23 cellular contexts compared by ENCODE assay signal in the genomic region with DNA sequence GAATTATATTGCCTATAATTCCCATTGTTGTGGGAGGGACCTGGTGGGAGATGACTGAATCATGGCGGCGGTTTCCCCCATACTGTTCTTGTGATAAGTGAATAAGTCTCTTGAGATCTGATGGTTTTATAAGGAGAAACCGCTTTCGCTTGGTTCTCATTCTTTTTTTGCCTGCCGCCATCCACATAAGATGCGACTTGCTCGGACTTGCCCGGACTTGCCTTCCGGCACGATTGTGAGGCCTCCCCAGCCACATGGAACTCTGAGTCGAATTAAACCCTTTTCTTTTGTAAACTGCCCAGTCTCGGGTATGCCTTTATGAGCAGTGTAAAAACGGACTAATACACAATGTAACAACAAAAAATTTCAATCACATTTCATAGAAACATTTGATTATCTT.
A peak's percentile ranks its signal among the peaks of the same experiment; 100 is the strongest.
DNase-seq lines count a peak whose midpoint lies in the region; TF ChIP-seq lines count a peak whose summit lies in the region.
"Had no signal": no experiment of that assay in that cellular context is flagged by ENCODE, and none has a peak within 500 bp of the region (broad histone marks: within the 10 kb centered on the region; RNA-seq: fewer than 3 reads in every experiment).

No MANE protein-coding gene starts in this region.

- CTCF ChIA-PET in RWPE1 (lab: Yijun Ruan, JAX), result no interaction called here

- H3K23ac ChIP-seq in H9 (ENCODE audit: insufficient read length, low read depth, low read length) (no peak overlapping the region), mesendoderm (ENCODE audit: low read length) (no peak overlapping the region)

- no peak overlapping the region for H2BK20ac ChIP-seq in H9 (ENCODE audit: low read depth, low read length, poor library complexity, severe bottlenecking)

- H2BK15ac ChIP-seq in H9 (ENCODE audit: low read depth, low read length), result no peak overlapping the region
- no peak overlapping the region for H2BK15ac ChIP-seq in mesendoderm (replicated peaks; ENCODE audit: low read depth)

- H3K27me3 ChIP-seq in H9 (ENCODE audit: insufficient read depth, low read length), result no peaks in the 10 kb centered on the region
- H3K27me3 ChIP-seq in mesendoderm (ENCODE audit: insufficient read depth, low read length, poor library complexity), result no peaks in the 10 kb centered on the region
- H3K27me3 ChIP-seq: upper lobe of right lung had no signal

- no CpG with 5 or more reads among the region's 13 CpGs for WGBS in H9 (ENCODE audit: extremely low coverage, insufficient read length, low lambda C conversion rate)
- WGBS in mesendoderm (ENCODE audit: extremely low coverage, insufficient coverage, low lambda C conversion rate), result no CpG with 5 or more reads among the region's 13 CpGs

- H3K79me2 ChIP-seq in H9 (ENCODE audit: insufficient read depth, low read length) (no peaks in the 10 kb centered on the region), mesendoderm (ENCODE audit: control insufficient read depth, insufficient read depth, low read length) (no peaks in the 10 kb centered on the region)

- H4K5ac ChIP-seq in H9 (ENCODE audit: insufficient read length, low read depth, low read length) (no peak overlapping the region), mesendoderm (ENCODE audit: low read length) (no peak overlapping the region)

- DNase-seq in NCI-H1105 treated with DMSO at 0.1 percent for 48 hours (lab: John Stamatoyannopoulos, UW) (peak; percentile 18), NCI-H1105 (lab: John Stamatoyannopoulos, UW) (no peak), H9 (peak; percentile 41), RWPE1 (ENCODE audit: low spot score) (no peak), mesendoderm (no peak), HUDEP-2 (lab: John Stamatoyannopoulos, UW; ENCODE audit: unreplicated experiment in 76 of 76) (no peak), caudate nucleus (lab: John Stamatoyannopoulos, UW) (no peak)
- DNase-seq in stimulated activated CD4-positive, alpha-beta T cell treated with anti-CD3 and anti-CD28 coated beads, Interleukin-2, amount 100 ng/mL, for 24 hours, result no peak
- DNase-seq: activated CD4-positive, alpha-beta T cell treated with anti-CD3 and anti-CD28 coated beads, Interleukin-2, amount 50 U/mL, for 48 hours; activated T-cell treated with anti-CD3 and anti-CD28 coated beads for 4 hours; AML-193; effector memory CD4-positive, alpha-beta T cell; NCI-H2227 treated with DMSO at 0.1 percent for 48 hours; NCI-H774; OCI-M1; psoas muscle; SHP77 treated with DMSO at 0.1 percent for 48 hours; stimulated activated CD4-positive, alpha-beta T cell treated with anti-CD3 and anti-CD28 coated beads, Interleukin-4, amount 100 ng/mL, for 1 hour; upper lobe of right lung had no signal

- no peak for TF ChIP-seq CTCF in H9 (conservative IDR thresholded peaks at IDR 0.05)
- no peak for TF ChIP-seq CTCF in RWPE1 (conservative IDR thresholded peaks at IDR 0.05; ENCODE audit: low read depth)

- peak overlapping the region; percentile 67 for H3T11ph ChIP-seq in H9 (ENCODE audit: low read length)

- H2AK5ac ChIP-seq in H9 (ENCODE audit: insufficient read length, low read length) (no peak overlapping the region), mesendoderm (ENCODE audit: low read length) (no peak overlapping the region)

- no peak overlapping the region for H4K91ac ChIP-seq in H9 (ENCODE audit: insufficient read length, low read depth, low read length)

- no peak overlapping the region for H3K4me3 ChIP-seq in mesendoderm (ENCODE audit: low read length)
- H3K4me3 ChIP-seq: psoas muscle, skin epidermis, upper lobe of right lung had no signal

- H2BK120ac ChIP-seq in H9 (ENCODE audit: low read depth, low read length, poor library complexity, severe bottlenecking) (no peak overlapping the region), mesendoderm (ENCODE audit: low read depth, low read length) (no peak overlapping the region)

- POLR2A ChIA-PET in RWPE1 (lab: Yijun Ruan, JAX; ENCODE audit: low non-redundant PET), result no interaction called here

- H3K4ac ChIP-seq in H9 (ENCODE audit: low read depth, low read length), result no peak overlapping the region
- peak overlapping the region; percentile 76 for H3K4ac ChIP-seq in mesendoderm (ENCODE audit: low read depth, low read length)

- H3K14ac ChIP-seq in H9 (ENCODE audit: insufficient read depth, low read length), result no peak overlapping the region

- H3K27ac Mint-ChIP-seq in H9, result peak overlapping the region; percentile 27 to 98 (median 94); a peak in 5 of 7 replicates
- H3K27ac Mint-ChIP-seq: activated naive CD8-positive, alpha-beta T cell; nephron had no signal

- H3K56ac ChIP-seq in H9 (ENCODE audit: insufficient read length, low read depth, low read length) (no peak overlapping the region), mesendoderm (ENCODE audit: low read length) (no peak overlapping the region)

- no peak overlapping the region for H3K4me3 Mint-ChIP-seq in H9
- H3K4me3 Mint-ChIP-seq: activated naive CD8-positive, alpha-beta T cell; nephron had no signal

- H3K36me3 Mint-ChIP-seq in H9 (ENCODE audit: insufficient read depth in 1 of 3, low read depth in 3 of 3), result peaks cover 11 to 66% (median 41%) of the 10 kb centered on the region in 3 experiments; a peak in 6 of 7 replicates

- no peaks in the 10 kb centered on the region for H4K20me1 ChIP-seq in H9 (ENCODE audit: control insufficient read depth, insufficient read depth, insufficient read length)

- no peaks in the 10 kb centered on the region for H3K9me3 Mint-ChIP-seq in H9
- H3K9me3 Mint-ChIP-seq: nephron had no signal

- no peaks in the 10 kb centered on the region for H3K9me3 ChIP-seq in H9 (ENCODE audit: control insufficient read depth, low read depth, low read length)
- H3K9me3 ChIP-seq: psoas muscle, upper lobe of right lung had no signal

- H4K8ac ChIP-seq in H9 (replicated peaks; ENCODE audit: insufficient read length, low read depth, low read length), result no peak overlapping the region
- no peak overlapping the region for H4K8ac ChIP-seq in mesendoderm (ENCODE audit: low read depth, low read length)

- H3K27me3 Mint-ChIP-seq in H9 (ENCODE audit: low read depth), result no peaks in the 10 kb centered on the region
- H3K27me3 Mint-ChIP-seq: activated naive CD8-positive, alpha-beta T cell had no signal

- H3K9ac ChIP-seq in H9 (ENCODE audit: extremely low read depth, insufficient read length, low read length) (no peak overlapping the region), mesendoderm (ENCODE audit: low read length) (no peak overlapping the region)

- H3K18ac ChIP-seq in H9 (ENCODE audit: insufficient read length, low read depth, low read length) (no peak overlapping the region), mesendoderm (ENCODE audit: low read length) (no peak overlapping the region)

- no peak overlapping the region for H3K4me2 ChIP-seq in H9 (ENCODE audit: insufficient read depth, insufficient read length, low read length)
- H3K4me2 ChIP-seq in mesendoderm (ENCODE audit: low read length), result no peak overlapping the region

- H3K4me1 ChIP-seq in H9 (ENCODE audit: insufficient read depth, low read length), result no peaks in the 10 kb centered on the region
- no peaks in the 10 kb centered on the region for H3K4me1 ChIP-seq in mesendoderm (ENCODE audit: control insufficient read depth, low read depth, low read length)
- H3K4me1 ChIP-seq: psoas muscle, upper lobe of right lung had no signal

- no peak overlapping the region for H2BK5ac ChIP-seq in H9 (ENCODE audit: insufficient read length, low read length)
- H2BK5ac ChIP-seq in mesendoderm (ENCODE audit: low read length), result no peak overlapping the region

- H3K23me2 ChIP-seq in H9 (ENCODE audit: insufficient read length, low read depth, low read length, poor library complexity, severe bottlenecking), result no peaks in the 10 kb centered on the region

- no peaks in the 10 kb centered on the region for H3K36me3 ChIP-seq in mesendoderm (ENCODE audit: control insufficient read depth, insufficient read depth, low read length)

- H3K27ac ChIP-seq in H9 (ENCODE audit: insufficient read length, low read depth, low read length), result no peak overlapping the region
- H3K27ac ChIP-seq in RWPE1, result peak overlapping the region; percentile 27; the same call in 1 of the 2 replicates
- H3K27ac ChIP-seq in mesendoderm (ENCODE audit: low read depth, low read length), result no peak overlapping the region
- H3K27ac ChIP-seq in caudate nucleus (ENCODE audit: low read depth, low read length), result no peak overlapping the region
- H3K27ac ChIP-seq: 22Rv1, psoas muscle, skin epidermis, upper lobe of right lung had no signal

- H2AFZ ChIP-seq in H9 (ENCODE audit: low read length), result no peak overlapping the region

- H3K79me1 ChIP-seq in H9 (ENCODE audit: insufficient read depth, low read depth, low read length, poor library complexity, severe bottlenecking) (no peaks in the 10 kb centered on the region), mesendoderm (ENCODE audit: low read length) (no peaks in the 10 kb centered on the region)

- H2BK12ac ChIP-seq in H9 (ENCODE audit: insufficient read length, low read depth, low read length), result no peak overlapping the region

- peaks cover 7 to 12% of the 10 kb centered on the region in 2 experiments for H3K4me1 Mint-ChIP-seq in H9
- H3K4me1 Mint-ChIP-seq: nephron had no signal

Comparison
In these comparisons a context has a peak if more than half of its experiments do, and no peak if none do; other contexts are left out.
1. DNase-seq: peak in NCI-H1105 treated with DMSO at 0.1 percent for 48 hours (single experiment) and H9 (single experiment); none in NCI-H1105 (single experiment), RWPE1 (single experiment), mesendoderm (single experiment), HUDEP-2 (0 of 76), caudate nucleus (0 of 61) and stimulated activated CD4-positive, alpha-beta T cell treated with anti-CD3 and anti-CD28 coated beads, Interleukin-2, amount 100 ng/mL, for 24 hours (0 of 2).